In the genomic region with DNA sequence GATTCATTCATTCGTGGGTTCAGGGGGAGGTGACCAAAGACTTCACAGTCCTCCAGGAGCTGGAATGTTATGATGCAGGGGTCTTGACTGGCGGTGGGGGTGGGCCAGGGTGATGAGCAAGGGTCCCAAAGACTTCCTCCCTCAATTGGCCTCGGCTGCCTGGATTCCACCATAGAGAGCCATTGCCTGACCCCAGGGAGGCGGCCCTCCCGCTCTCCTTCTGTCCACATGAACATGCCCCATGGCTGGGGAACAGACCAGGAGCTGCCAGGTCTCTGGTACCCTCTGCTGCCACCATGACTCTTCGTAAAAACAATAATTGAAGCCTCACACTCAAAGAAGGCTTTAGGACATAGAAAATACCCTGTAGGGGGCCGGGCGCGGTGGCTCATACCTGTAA, we compare ENCODE assay signal across 16 cellular contexts.
A peak's percentile ranks its signal among the peaks of the same experiment; 100 is the strongest.
DNase-seq lines count a peak whose midpoint lies in the region; ATAC-seq, FAIRE-seq and TF ChIP-seq lines count a peak whose summit lies in the region.
"Had no signal": no experiment of that assay in that cellular context is flagged by ENCODE, and none has a peak within 500 bp of the region (broad histone marks: within the 10 kb centered on the region; RNA-seq: fewer than 3 reads in every experiment).

No MANE protein-coding gene starts in this region.

- DNase-seq in H9 (peak; percentile 26), bronchial epithelial cell (ENCODE audit: low read depth) (no peak), kidney (peak; percentile 47), superior temporal gyrus (ENCODE audit: extremely low spot score) (no peak), DMS79 (lab: John Stamatoyannopoulos, UW) (no peak)
- DNase-seq: AML-193; CD4-positive, alpha-beta memory T cell; IMR-90; NCI-H1436; NCI-H2081 treated with DMSO at 0.1 percent for 48 hours; NCI-H2227 treated with DMSO at 0.1 percent for 48 hours; NCI-H524 treated with DMSO at 0.1 percent for 48 hours had no signal

- H3K27ac ChIP-seq in ACC112 (ENCODE audit: low read depth, low read length), result peak overlapping the region; percentile 67
- no peak overlapping the region for H3K27ac ChIP-seq in H9 (ENCODE audit: insufficient read length, low read depth, low read length)
- no peak overlapping the region for H3K27ac ChIP-seq in kidney (ENCODE audit: low read depth in 2 of 2, low read length in 2 of 2)

- FAIRE-seq in bronchial epithelial cell (lab: Jason Lieb, UNC) (peak; percentile 47), kidney (lab: Jason Lieb, UNC) (no peak)

- no peak overlapping the region for H3K23ac ChIP-seq in H9 (ENCODE audit: insufficient read length, low read depth, low read length)

- no CpG with 5 or more reads among the region's 9 CpGs for WGBS in H9 (ENCODE audit: extremely low coverage, insufficient read length, low lambda C conversion rate)

- H3K27me3 Mint-ChIP-seq in H9 (ENCODE audit: low read depth), result peaks cover 4% of the 10 kb centered on the region

- H3T11ph ChIP-seq in H9 (ENCODE audit: low read length), result no peak overlapping the region

- H3K4me1 Mint-ChIP-seq in H9, result peaks cover 25 to 41% of the 10 kb centered on the region in 2 experiments

- H3K4me3 ChIP-seq in ACC112 (ENCODE audit: low read depth, low read length) (no peak overlapping the region), bronchial epithelial cell (ENCODE audit: low read depth, low read length) (no peak overlapping the region), kidney (ENCODE audit: low read length in 2 of 2) (no peak overlapping the region)
- H3K4me3 ChIP-seq: GM23338 had no signal

- no peak overlapping the region for H3K27ac Mint-ChIP-seq in H9
- H3K27ac Mint-ChIP-seq: CD4-positive, alpha-beta memory T cell; GM23338 had no signal

- no peak overlapping the region for H3K4ac ChIP-seq in H9 (ENCODE audit: low read depth, low read length)

- ATAC-seq in HG02938 (IDR thresholded peaks at IDR 0.05; ENCODE audit: unreplicated experiment), result no peak
- no peak for ATAC-seq in HG02610 (IDR thresholded peaks at IDR 0.05; ENCODE audit: unreplicated experiment)
- ATAC-seq: GM23338 had no signal

- no peak overlapping the region for H2BK120ac ChIP-seq in H9 (ENCODE audit: low read depth, low read length, poor library complexity, severe bottlenecking)

- peaks cover 44% of the 10 kb centered on the region for H3K4me1 ChIP-seq in ACC112 (ENCODE audit: control insufficient read depth, insufficient read depth, low read length, unreplicated experiment)
- peaks cover 6% of the 10 kb centered on the region; the same call in 1 of the 2 replicates for H3K4me1 ChIP-seq in H9 (ENCODE audit: insufficient read depth, low read length)
- H3K4me1 ChIP-seq in kidney (ENCODE audit: control insufficient read depth in 1 of 2, insufficient read depth in 1 of 2, low read depth in 1 of 2, low read length in 2 of 2), result no peaks in the 10 kb centered on the region

- H3K79me2 ChIP-seq in ACC112 (ENCODE audit: control insufficient read depth, insufficient read depth, low read length, unreplicated experiment) (no peaks in the 10 kb centered on the region), H9 (ENCODE audit: insufficient read depth, low read length) (no peaks in the 10 kb centered on the region)

- H3K4me3 Mint-ChIP-seq in H9, result no peak overlapping the region
- H3K4me3 Mint-ChIP-seq: CD4-positive, alpha-beta memory T cell; GM23338 had no signal

- no peak overlapping the region for H2BK20ac ChIP-seq in H9 (ENCODE audit: low read depth, low read length, poor library complexity, severe bottlenecking)

- H2AK5ac ChIP-seq in H9 (ENCODE audit: insufficient read length, low read length), result no peak overlapping the region

- H3K36me3 ChIP-seq in ACC112 (ENCODE audit: insufficient read depth, low read length) (no peaks in the 10 kb centered on the region), bronchial epithelial cell (ENCODE audit: control insufficient read depth, insufficient read depth, low read length) (no peaks in the 10 kb centered on the region), kidney (ENCODE audit: control insufficient read depth in 1 of 2, insufficient read depth in 2 of 2, low read length in 2 of 2) (no peaks in the 10 kb centered on the region)

- no peak overlapping the region for H2BK12ac ChIP-seq in H9 (ENCODE audit: insufficient read length, low read depth, low read length)

- no peak overlapping the region for H3K18ac ChIP-seq in H9 (ENCODE audit: insufficient read length, low read depth, low read length)

- H3K79me1 ChIP-seq in H9 (ENCODE audit: insufficient read depth, low read depth, low read length, poor library complexity, severe bottlenecking), result no peaks in the 10 kb centered on the region

- H3K14ac ChIP-seq in H9 (ENCODE audit: insufficient read depth, low read length), result no peak overlapping the region

- H3K27me3 ChIP-seq in ACC112 (ENCODE audit: insufficient read depth, low read length) (no peaks in the 10 kb centered on the region), H9 (ENCODE audit: insufficient read depth, low read length) (no peaks in the 10 kb centered on the region), bronchial epithelial cell (ENCODE audit: control insufficient read depth, insufficient read depth, low read length) (no peaks in the 10 kb centered on the region)

- no peaks in the 10 kb centered on the region for H3K23me2 ChIP-seq in H9 (ENCODE audit: insufficient read length, low read depth, low read length, poor library complexity, severe bottlenecking)

- no peak overlapping the region for H2BK15ac ChIP-seq in H9 (ENCODE audit: low read depth, low read length)

- intact Hi-C loops in kidney (cut with DNase I), result no loop called here

- H3K9me3 Mint-ChIP-seq in H9, result no peaks in the 10 kb centered on the region
- H3K9me3 Mint-ChIP-seq: CD4-positive, alpha-beta memory T cell; GM23338 had no signal

- no peak overlapping the region for H4K5ac ChIP-seq in H9 (ENCODE audit: insufficient read length, low read depth, low read length)

- no peak overlapping the region for H4K91ac ChIP-seq in H9 (ENCODE audit: insufficient read length, low read depth, low read length)

- H4K8ac ChIP-seq in H9 (replicated peaks; ENCODE audit: insufficient read length, low read depth, low read length), result no peak overlapping the region

- H3K9ac ChIP-seq in H9 (ENCODE audit: extremely low read depth, insufficient read length, low read length) (no peak overlapping the region), kidney (ENCODE audit: low read length in 2 of 2) (no peak overlapping the region)

- TF ChIP-seq CTCF in H9 (conservative IDR thresholded peaks at IDR 0.05) (no peak), bronchial epithelial cell (IDR thresholded peaks at IDR 0.05; ENCODE audit: insufficient read depth, low read length, severe bottlenecking) (no peak), kidney (IDR thresholded peaks at IDR 0.05; ENCODE audit: borderline replicate concordance, extremely low read depth, insufficient read depth) (no peak)

- no peaks in the 10 kb centered on the region for H3K36me3 Mint-ChIP-seq in H9 (ENCODE audit: insufficient read depth in 1 of 3, low read depth in 3 of 3)
- H3K36me3 Mint-ChIP-seq: CD4-positive, alpha-beta memory T cell had no signal

- no peaks in the 10 kb centered on the region for H4K20me1 ChIP-seq in H9 (ENCODE audit: control insufficient read depth, insufficient read depth, insufficient read length)

- no peak overlapping the region for H3K56ac ChIP-seq in H9 (ENCODE audit: insufficient read length, low read depth, low read length)

- H3K9me3 ChIP-seq in H9 (ENCODE audit: control insufficient read depth, low read depth, low read length) (no peaks in the 10 kb centered on the region), kidney (ENCODE audit: control insufficient read depth in 1 of 2, low read length in 2 of 2) (no peaks in the 10 kb centered on the region)

- no peak overlapping the region for H3K4me2 ChIP-seq in H9 (ENCODE audit: insufficient read depth, insufficient read length, low read length)
- H3K4me2 ChIP-seq: GM23338 had no signal

- H2AFZ ChIP-seq in ACC112 (ENCODE audit: low read length, unreplicated experiment) (no peak overlapping the region), H9 (ENCODE audit: low read length) (no peak overlapping the region)
- H2AFZ ChIP-seq: GM23338 had no signal

- H2BK5ac ChIP-seq in H9 (ENCODE audit: insufficient read length, low read length), result no peak overlapping the region

Comparison
In these comparisons a context has a peak if more than half of its experiments do, and no peak if none do; other contexts are left out.
1. DNase-seq: peak in H9 (single experiment) and kidney (single experiment); none in bronchial epithelial cell (single experiment), superior temporal gyrus (single experiment) and DMS79 (single experiment).